ENCODE assay signal across 8 cellular contexts in the genomic region with DNA sequence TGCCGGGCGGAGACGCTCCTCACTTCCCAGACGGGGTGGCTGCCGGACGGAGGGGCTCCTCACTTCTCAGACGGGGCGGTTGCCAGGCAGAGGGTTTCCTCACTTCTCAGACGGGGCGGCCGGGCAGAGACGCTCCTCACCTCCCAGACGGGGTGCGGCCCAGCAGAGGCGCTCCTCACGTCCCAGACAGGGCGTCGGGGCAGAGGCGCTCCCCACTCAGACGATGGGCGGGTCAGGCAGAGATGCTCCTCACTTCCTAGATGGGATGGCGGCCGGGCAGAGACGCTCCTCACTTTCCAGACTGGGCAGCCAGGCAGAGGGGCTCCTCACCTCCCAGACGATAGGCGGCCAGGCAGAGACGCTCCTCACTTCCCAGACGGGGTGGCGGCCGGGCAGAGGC. TPM values are rescaled to one million over a fixed set of nuclear protein-coding genes. Genes with fewer than 3 reads are reported as not detected.
DNase-seq lines count a peak whose midpoint lies in the region; ATAC-seq, FAIRE-seq and TF ChIP-seq lines count a peak whose summit lies in the region.
"Not testable (repeated sequence)": the region's sequence is repeated elsewhere in the genome, so short reads cannot be mapped to it uniquely, and the experiment has no call there.

No MANE protein-coding gene starts in this region.

- H3K4me1 Mint-ChIP-seq in activated T-helper 2 cell treated with anti-CD3 and anti-CD28 coated beads, Interferon-gamma antibody, Interleukin-2, Interleukin-4, amounts not matched to agents 10 μg/mL and 5 μg/mL and 100 μg/mL, durations not matched to agents 14 hours and 24 hours and 36 hours (ENCODE audit: low read depth): peaks cover 27% of the 10 kb centered on the region
- peaks cover 13% of the 10 kb centered on the region for H3K4me1 Mint-ChIP-seq in activated naive CD4-positive, alpha-beta T cell treated with anti-CD3 and anti-CD28 coated beads, Interleukin-2, amount 50 U/mL, for 24 hours
- H3K4me1 Mint-ChIP-seq in astrocyte (ENCODE audit: low read depth, unreplicated experiment): not testable (repeated sequence)
- peaks cover 66% of the 10 kb centered on the region for H3K4me1 Mint-ChIP-seq in dendritic cell treated with granulocyte-macrophage colony-stimulating factor and Interleukin-4, amounts not matched to agents 40 ng/mL and 50 ng/mL, for 4 days (ENCODE audit: low read depth)
- H3K4me1 Mint-ChIP-seq in natural killer cell treated with Interleukin-12 subunit alpha and Interleukin-12 subunit beta and Interleukin-15 and Interleukin-18, amount 100 ng/mL, for 72 hours (ENCODE audit: low read depth in 2 of 2): peaks cover 21 to 34% of the 10 kb centered on the region in 2 donors
- peaks cover 21% of the 10 kb centered on the region for H3K4me1 Mint-ChIP-seq in nephron progenitor cell
- peaks cover 12% of the 10 kb centered on the region for H3K4me1 Mint-ChIP-seq in stimulated activated naive CD8-positive, alpha-beta T cell treated with anti-CD3 and anti-CD28 coated beads, Interleukin-15, amount 100 ng/mL, for 72 hours

- H4K20me1 ChIP-seq in astrocyte (ENCODE audit: insufficient read depth, low read length): not testable (repeated sequence)

- peaks cover 13% of the 10 kb centered on the region for H3K27me3 Mint-ChIP-seq in activated T-helper 2 cell treated with anti-CD3 and anti-CD28 coated beads, Interferon-gamma antibody, Interleukin-2, Interleukin-4, amounts not matched to agents 10 μg/mL and 5 μg/mL and 100 μg/mL, durations not matched to agents 14 hours and 24 hours and 36 hours (ENCODE audit: low read depth)
- peaks cover 15% of the 10 kb centered on the region for H3K27me3 Mint-ChIP-seq in activated naive CD4-positive, alpha-beta T cell treated with anti-CD3 and anti-CD28 coated beads, Interleukin-2, amount 50 U/mL, for 24 hours
- peaks cover 25% of the 10 kb centered on the region for H3K27me3 Mint-ChIP-seq in astrocyte (ENCODE audit: low read depth, unreplicated experiment)
- H3K27me3 Mint-ChIP-seq in dendritic cell treated with granulocyte-macrophage colony-stimulating factor and Interleukin-4, amounts not matched to agents 40 ng/mL and 50 ng/mL, for 4 days: peaks cover 13% of the 10 kb centered on the region
- H3K27me3 Mint-ChIP-seq in natural killer cell treated with Interleukin-12 subunit alpha and Interleukin-12 subunit beta and Interleukin-15 and Interleukin-18, amount 100 ng/mL, for 72 hours: peaks cover 18 to 21% of the 10 kb centered on the region in 2 donors
- peaks cover 36% of the 10 kb centered on the region for H3K27me3 Mint-ChIP-seq in nephron progenitor cell (ENCODE audit: low read depth, poor library complexity)
- peaks cover 28% of the 10 kb centered on the region for H3K27me3 Mint-ChIP-seq in stimulated activated naive CD8-positive, alpha-beta T cell treated with anti-CD3 and anti-CD28 coated beads, Interleukin-15, amount 100 ng/mL, for 72 hours

- not testable (repeated sequence) for H3K4me3 ChIP-seq in astrocyte (ENCODE audit: insufficient read depth, low read depth, low read length)

- H3K4me2 ChIP-seq in astrocyte (ENCODE audit: low read length): not testable (repeated sequence)

- not testable (repeated sequence) for DNase-seq in activated T-helper 2 cell treated with anti-CD3 and anti-CD28 coated beads, Interferon-gamma antibody, Interleukin-2, Interleukin-4, amounts not matched to agents 10 μg/mL and 5 μg/mL and 100 μg/mL, durations not matched to agents 14 hours and 24 hours and 36 hours (ENCODE audit: low spot score); astrocyte (ENCODE audit: low read depth); nephron progenitor cell; stimulated activated naive CD8-positive, alpha-beta T cell treated with anti-CD3 and anti-CD28 coated beads, Interleukin-15, amount 100 ng/mL, for 72 hours
- DNase-seq in mesenteric fat pad (ENCODE audit: low spot score): peak; percentile 49
- peak; percentile 6 for DNase-seq in natural killer cell treated with Interleukin-12 subunit alpha and Interleukin-12 subunit beta and Interleukin-15 and Interleukin-18, amount 100 ng/mL, for 72 hours (ENCODE audit: low spot score)

- H2AFZ ChIP-seq in astrocyte (ENCODE audit: low read depth, low read length): not testable (repeated sequence)

- not testable (repeated sequence) for H3K27ac ChIP-seq in astrocyte (ENCODE audit: low read depth, low read length)

- intact Hi-C loops in activated T-helper 2 cell treated with anti-CD3 and anti-CD28 coated beads, Interferon-gamma antibody, Interleukin-2, Interleukin-4, amounts not matched to agents 10 μg/mL and 5 μg/mL and 100 μg/mL, durations not matched to agents 14 hours and 24 hours and 36 hours (cut with micrococcal nuclease); dendritic cell treated with granulocyte-macrophage colony-stimulating factor and Interleukin-4, amounts not matched to agents 40 ng/mL and 50 ng/mL, for 4 days (cut with micrococcal nuclease): not testable (repeated sequence)

- H3K79me2 ChIP-seq in astrocyte (ENCODE audit: insufficient read depth, low read length): not testable (repeated sequence)

- not testable (repeated sequence) for H3K36me3 ChIP-seq in astrocyte (ENCODE audit: insufficient read depth, low read length)

- not testable (repeated sequence) for H3K27ac Mint-ChIP-seq in activated T-helper 2 cell treated with anti-CD3 and anti-CD28 coated beads, Interferon-gamma antibody, Interleukin-2, Interleukin-4, amounts not matched to agents 10 μg/mL and 5 μg/mL and 100 μg/mL, durations not matched to agents 14 hours and 24 hours and 36 hours; activated naive CD4-positive, alpha-beta T cell treated with anti-CD3 and anti-CD28 coated beads, Interleukin-2, amount 50 U/mL, for 24 hours; astrocyte (ENCODE audit: unreplicated experiment); natural killer cell treated with Interleukin-12 subunit alpha and Interleukin-12 subunit beta and Interleukin-15 and Interleukin-18, amount 100 ng/mL, for 72 hours; nephron progenitor cell; stimulated activated naive CD8-positive, alpha-beta T cell treated with anti-CD3 and anti-CD28 coated beads, Interleukin-15, amount 100 ng/mL, for 72 hours
- H3K27ac Mint-ChIP-seq in dendritic cell treated with granulocyte-macrophage colony-stimulating factor and Interleukin-4, amounts not matched to agents 40 ng/mL and 50 ng/mL, for 4 days: peak overlapping the region; percentile 76

- not testable (repeated sequence) for H3K4me1 ChIP-seq in astrocyte (ENCODE audit: insufficient read depth, low read length)

- not testable (repeated sequence) for FAIRE-seq in astrocyte (lab: Jason Lieb, UNC)

- not testable (repeated sequence) for H3K27me3 ChIP-seq in astrocyte (ENCODE audit: insufficient read depth, low read length)

- peak overlapping the region; percentile 13 for H3K4me3 Mint-ChIP-seq in activated T-helper 2 cell treated with anti-CD3 and anti-CD28 coated beads, Interferon-gamma antibody, Interleukin-2, Interleukin-4, amounts not matched to agents 10 μg/mL and 5 μg/mL and 100 μg/mL, durations not matched to agents 14 hours and 24 hours and 36 hours (ENCODE audit: low read depth)
- peak overlapping the region; percentile 19 for H3K4me3 Mint-ChIP-seq in activated naive CD4-positive, alpha-beta T cell treated with anti-CD3 and anti-CD28 coated beads, Interleukin-2, amount 50 U/mL, for 24 hours
- H3K4me3 Mint-ChIP-seq in astrocyte (ENCODE audit: unreplicated experiment): peak overlapping the region; percentile 74
- H3K4me3 Mint-ChIP-seq in dendritic cell treated with granulocyte-macrophage colony-stimulating factor and Interleukin-4, amounts not matched to agents 40 ng/mL and 50 ng/mL, for 4 days; natural killer cell treated with Interleukin-12 subunit alpha and Interleukin-12 subunit beta and Interleukin-15 and Interleukin-18, amount 100 ng/mL, for 72 hours: not testable (repeated sequence)
- H3K4me3 Mint-ChIP-seq in nephron progenitor cell: peak overlapping the region; percentile 34
- peak overlapping the region; percentile 12 to 39 for H3K4me3 Mint-ChIP-seq in stimulated activated naive CD8-positive, alpha-beta T cell treated with anti-CD3 and anti-CD28 coated beads, Interleukin-15, amount 100 ng/mL, for 72 hours

- H3K9me3 Mint-ChIP-seq in activated T-helper 2 cell treated with anti-CD3 and anti-CD28 coated beads, Interferon-gamma antibody, Interleukin-2, Interleukin-4, amounts not matched to agents 10 μg/mL and 5 μg/mL and 100 μg/mL, durations not matched to agents 14 hours and 24 hours and 36 hours; activated naive CD4-positive, alpha-beta T cell treated with anti-CD3 and anti-CD28 coated beads, Interleukin-2, amount 50 U/mL, for 24 hours; astrocyte (ENCODE audit: unreplicated experiment); dendritic cell treated with granulocyte-macrophage colony-stimulating factor and Interleukin-4, amounts not matched to agents 40 ng/mL and 50 ng/mL, for 4 days; natural killer cell treated with Interleukin-12 subunit alpha and Interleukin-12 subunit beta and Interleukin-15 and Interleukin-18, amount 100 ng/mL, for 72 hours; stimulated activated naive CD8-positive, alpha-beta T cell treated with anti-CD3 and anti-CD28 coated beads, Interleukin-15, amount 100 ng/mL, for 72 hours: not testable (repeated sequence)
- peaks cover 18% of the 10 kb centered on the region for H3K9me3 Mint-ChIP-seq in nephron progenitor cell

- not testable (repeated sequence) for H3K36me3 Mint-ChIP-seq in activated T-helper 2 cell treated with anti-CD3 and anti-CD28 coated beads, Interferon-gamma antibody, Interleukin-2, Interleukin-4, amounts not matched to agents 10 μg/mL and 5 μg/mL and 100 μg/mL, durations not matched to agents 14 hours and 24 hours and 36 hours (ENCODE audit: low read depth); activated naive CD4-positive, alpha-beta T cell treated with anti-CD3 and anti-CD28 coated beads, Interleukin-2, amount 50 U/mL, for 24 hours; astrocyte (ENCODE audit: low read depth, unreplicated experiment); dendritic cell treated with granulocyte-macrophage colony-stimulating factor and Interleukin-4, amounts not matched to agents 40 ng/mL and 50 ng/mL, for 4 days (ENCODE audit: low read depth); natural killer cell treated with Interleukin-12 subunit alpha and Interleukin-12 subunit beta and Interleukin-15 and Interleukin-18, amount 100 ng/mL, for 72 hours; nephron progenitor cell (ENCODE audit: low read depth)

- not testable (repeated sequence) for ATAC-seq in natural killer cell treated with Interleukin-12 subunit alpha and Interleukin-12 subunit beta and Interleukin-15 and Interleukin-18, amount 100 ng/mL, for 72 hours; stimulated activated naive CD8-positive, alpha-beta T cell treated with anti-CD3 and anti-CD28 coated beads, Interleukin-15, amount 100 ng/mL, for 72 hours

- TF ChIP-seq CTCF in astrocyte (IDR thresholded peaks at IDR 0.05; ENCODE audit: insufficient read depth, low read depth, low read length); nephron progenitor cell (IDR thresholded peaks at IDR 0.05): not testable (repeated sequence)

- H3K9ac ChIP-seq in astrocyte (ENCODE audit: low read length): not testable (repeated sequence)

- not testable (repeated sequence) for H3K9me3 ChIP-seq in astrocyte (ENCODE audit: insufficient read depth, low read depth, low read length)

RNA-seq across cellular contexts. Expression of a gene that starts 10.4 kb away (rescaled TPM):
- 50.4 and 52.5 TPM in 2 replicates for total RNA-seq in activated T-helper 2 cell treated with anti-CD3 and anti-CD28 coated beads, Interferon-gamma antibody, Interleukin-2, Interleukin-4, amounts not matched to agents 10 μg/mL and 5 μg/mL and 100 μg/mL, durations not matched to agents 14 hours and 24 hours and 36 hours
- 25.8 and 29.7 TPM in 2 replicates for total RNA-seq in astrocyte
- total RNA-seq in mesenteric fat pad: 23.5 TPM
- 100 to 1,000 TPM in 1 of 2 donors, 10 to 100 TPM in 1; 92.0 to 246 TPM for total RNA-seq in natural killer cell treated with Interleukin-12 subunit alpha and Interleukin-12 subunit beta and Interleukin-15 and Interleukin-18, amount 100 ng/mL, for 72 hours
